29 cellular contexts compared by ENCODE assay signal in genomic region chr6:34260576-34261267, GRCh38.
"Had no signal": no experiment of that assay in that cellular context is flagged by ENCODE, and none has a peak within 500 bp of the region (broad histone marks: within the 10 kb centered on the region; RNA-seq: fewer than 3 reads in every experiment).

No MANE protein-coding gene starts in this region.

- H3K4me3 ChIP-seq: coronary artery, dorsolateral prefrontal cortex, esophagus muscularis mucosa, gastrocnemius medialis had no signal

- H3K9me3 ChIP-seq: esophagus muscularis mucosa, gastrocnemius medialis had no signal

- H3K27me3 ChIP-seq: brain microvascular endothelial cell, dorsolateral prefrontal cortex, esophagus muscularis mucosa, foreskin keratinocyte, gastrocnemius medialis had no signal

- H3K27ac ChIP-seq: brain microvascular endothelial cell, coronary artery, dorsolateral prefrontal cortex, esophagus muscularis mucosa, foreskin keratinocyte, gastrocnemius medialis, WERI-Rb-1 had no signal

- ATAC-seq: activated CD4-positive, CD25-positive, alpha-beta regulatory T cell treated with anti-CD3 and anti-CD28 coated beads, Interleukin-2, amount 50 U/mL, for 24 hours; activated CD8-positive, alpha-beta T cell treated with anti-CD3 and anti-CD28 coated beads for 36 hours; activated T-cell treated with anti-CD3 and anti-CD28 coated beads, Interleukin-2, amount 50 U/mL, for 4 hours; activated T-helper 17 cell treated with anti-CD3 and anti-CD28 coated beads, Interleukin-2, amount 50 U/mL, for 72 hours; effector memory CD8-positive, alpha-beta T cell; foreskin keratinocyte; gastrocnemius medialis; T-helper 17 cell had no signal

- DNase-seq: activated B cell treated with CpG ODN at 0.5 μM for 24 hours; activated CD4-positive, alpha-beta T cell treated with anti-CD3 and anti-CD28 coated beads for 48 hours; activated CD4-positive, alpha-beta T cell treated with anti-CD3 and anti-CD28 coated beads, Interleukin-2, amount 50 U/mL, for 1 hour; activated CD4-positive, alpha-beta T cell treated with anti-CD3 and anti-CD28 coated beads, Interleukin-2, amount 50 U/mL, for 48 hours; activated CD8-positive, alpha-beta memory T cell treated with anti-CD3 and anti-CD28 coated beads for 24 hours; activated CD8-positive, alpha-beta T cell treated with anti-CD3 and anti-CD28 coated beads for 36 hours; activated effector memory CD4-positive, alpha-beta T cell treated with Interleukin-2 at 50 U/mL for 16 hours; activated gamma-delta T cell treated with Interleukin-2 at 50 U/mL for 16 hours; activated naive CD4-positive, alpha-beta T cell treated with anti-CD3 and anti-CD28 coated beads, Interleukin-2, amount 50 U/mL, for 16 hours; activated naive CD4-positive, alpha-beta T cell treated with Interleukin-2 at 50 U/mL for 16 hours; activated T-cell treated with anti-CD3 and anti-CD28 coated beads, Interleukin-2, amount 50 U/mL, for 4 hours; amniotic stem cell; anterior cingulate cortex; brain microvascular endothelial cell; dorsolateral prefrontal cortex; effector CD4-positive, alpha-beta T cell; effector memory CD8-positive, alpha-beta T cell; erythroblast; foreskin keratinocyte; gastrocnemius medialis; glutamatergic neuron; T-helper 1 cell; T-helper 17 cell; T1000; WERI-Rb-1 had no signal

- H3K36me3 ChIP-seq: brain microvascular endothelial cell, esophagus muscularis mucosa, gastrocnemius medialis, WERI-Rb-1 had no signal

- H3K4me1 ChIP-seq: esophagus muscularis mucosa, foreskin keratinocyte, gastrocnemius medialis had no signal
